ENCODE assay signal across 8 cellular contexts in genomic region chr17:50719144-50719923, GRCh38. TPM values are rescaled to one million over a fixed set of nuclear protein-coding genes. Genes with fewer than 3 reads are reported as not detected.
DNase-seq lines count a peak whose midpoint lies in the region; ATAC-seq lines count a peak whose summit lies in the region.

LUC7L3 (plus strand) TSS chr17:50719603; CDS start chr17:50719733, 130 bp downstream.

- ATAC-seq in GM21360 (IDR thresholded peaks at IDR 0.05; ENCODE audit: unreplicated experiment) = peak; percentile 87
- peak; percentile 92 for ATAC-seq in memory B cell (ENCODE audit: low read depth)

- peak within 1 kb of the TSS; percentile 97 for H3K4me3 Mint-ChIP-seq in memory B cell

- DNase-seq in CMK (ENCODE audit: low read depth) (peak; percentile 87), HT-29 (ENCODE audit: low spot score) (peak; percentile 95), memory B cell (ENCODE audit: low spot score in 2 of 2) (peak; percentile 93 to 97)
- DNase-seq in NK-92 treated with Interleukin-12 subunit alpha and Interleukin-12 subunit beta, amount 100 ng/mL, for 24 hours (lab: John Stamatoyannopoulos, UW) = peak; percentile 88
- peak; percentile 98 for DNase-seq in activated CD8-positive, alpha-beta memory T cell treated with anti-CD3 and anti-CD28 coated beads for 24 hours
- DNase-seq in effector CD8-positive, alpha-beta T cell (lab: John Stamatoyannopoulos, UW) = peak; percentile 86
- peak; percentile 84 for DNase-seq in stimulated activated CD8-positive, alpha-beta memory T cell treated with anti-CD3 and anti-CD28 coated beads, Interleukin-12 subunit alpha, Interleukin-12 subunit beta, amount 100 ng/mL, for 1 hour (ENCODE audit: low read depth)

- H3K27ac Mint-ChIP-seq in memory B cell = peak within 1 kb of the TSS; percentile 99

- peaks cover under 1% of the 10 kb centered on the region for H3K36me3 Mint-ChIP-seq in memory B cell

- peaks cover 22% of the 10 kb centered on the region for H3K4me1 Mint-ChIP-seq in memory B cell

- no peaks in the 10 kb centered on the region for H3K9me3 Mint-ChIP-seq in memory B cell

- no peaks in the 10 kb centered on the region for H3K27me3 Mint-ChIP-seq in memory B cell

RNA-seq across cellular contexts. Expression of gene LUC7L3, which starts in this region (rescaled TPM):
- total RNA-seq in HT-29 (2014; rRNA removed; shearing (Covaris generic)) = 50.4 and 58.9 TPM in 2 replicates

Comparison
In these comparisons a context has a peak if more than half of its experiments do, and no peak if none do; other contexts are left out.
1. Peak in every context shown above with its lines: DNase-seq and ATAC-seq.